ENCODE assay signal across 8 cellular contexts in genomic region chr11:64235427-64236161, GRCh38. TPM values are rescaled to one million over a fixed set of nuclear protein-coding genes. Genes with fewer than 3 reads are reported as not detected.
DNase-seq lines count a peak whose midpoint lies in the region; ATAC-seq lines count a peak whose summit lies in the region.

No MANE protein-coding gene starts in this region.

- H3K9me3 Mint-ChIP-seq in T-helper 2 cell treated with Interferon-gamma antibody and Interleukin-4, amounts not matched to agents 5 μg/mL and 100 μg/mL, for 36 hours = no peaks in the 10 kb centered on the region

- peak overlapping the region; percentile 81 for H3K4me3 ChIP-seq in adipocyte (ENCODE audit: low read length)
- H3K4me3 ChIP-seq in thymus (ENCODE audit: low read length) = peak overlapping the region; percentile 72

- H3K27ac Mint-ChIP-seq in T-helper 2 cell treated with Interferon-gamma antibody and Interleukin-4, amounts not matched to agents 5 μg/mL and 100 μg/mL, for 36 hours = peak overlapping the region; percentile 71

- H3K36me3 ChIP-seq in adipocyte (ENCODE audit: control insufficient read depth, insufficient read depth, low read length, severe bottlenecking) = peaks cover 21% of the 10 kb centered on the region
- H3K36me3 ChIP-seq in thymus (ENCODE audit: control insufficient read depth, insufficient read depth) = peaks cover 19% of the 10 kb centered on the region

- H3K27me3 ChIP-seq in adipocyte (replicated peaks; ENCODE audit: control insufficient read depth, insufficient read depth, low read length) (no peaks in the 10 kb centered on the region), thymus (ENCODE audit: control insufficient read depth, insufficient read depth) (no peaks in the 10 kb centered on the region)

- peak overlapping the region; percentile 87 for H3K4me3 Mint-ChIP-seq in T-helper 2 cell treated with Interferon-gamma antibody and Interleukin-4, amounts not matched to agents 5 μg/mL and 100 μg/mL, for 36 hours

- H3K9ac ChIP-seq in adipocyte (ENCODE audit: low read length) = peak overlapping the region; percentile 76

- H3K27ac ChIP-seq in thymus (ENCODE audit: low read depth) = no peak overlapping the region

- peaks cover 38% of the 10 kb centered on the region for H3K4me1 Mint-ChIP-seq in T-helper 2 cell treated with Interferon-gamma antibody and Interleukin-4, amounts not matched to agents 5 μg/mL and 100 μg/mL, for 36 hours (ENCODE audit: low read depth)

- H3K27me3 Mint-ChIP-seq in T-helper 2 cell treated with Interferon-gamma antibody and Interleukin-4, amounts not matched to agents 5 μg/mL and 100 μg/mL, for 36 hours (ENCODE audit: low read depth) = no peaks in the 10 kb centered on the region

- 96% methylated on average over 12 of the region's 12 CpGs for WGBS in thymus

- H3K4me1 ChIP-seq in adipocyte (ENCODE audit: control insufficient read depth, insufficient read depth, low read length) (peaks cover 28% of the 10 kb centered on the region), thymus (ENCODE audit: control insufficient read depth, insufficient read depth, low read length) (peaks cover 13% of the 10 kb centered on the region)

- H3K9me3 ChIP-seq in adipocyte (ENCODE audit: control insufficient read depth, low read length) (no peaks in the 10 kb centered on the region), thymus (ENCODE audit: control insufficient read depth) (no peaks in the 10 kb centered on the region)

- ATAC-seq in HG02588 (IDR thresholded peaks at IDR 0.05; ENCODE audit: unreplicated experiment) (no peak), GM18511 (IDR thresholded peaks at IDR 0.05; ENCODE audit: unreplicated experiment) (no peak)

- H3K36me3 Mint-ChIP-seq in T-helper 2 cell treated with Interferon-gamma antibody and Interleukin-4, amounts not matched to agents 5 μg/mL and 100 μg/mL, for 36 hours (ENCODE audit: low read depth) = peaks cover 23% of the 10 kb centered on the region

- DNase-seq in T-helper 2 cell treated with Interferon-gamma antibody and Interleukin-4, amounts not matched to agents 5 μg/mL and 100 μg/mL, for 36 hours (ENCODE audit: low spot score) = no peak
- DNase-seq in T-helper 2 cell = no peak
- no peak for DNase-seq in adipocyte (ENCODE audit: low read depth)
- peak; percentile 15 for DNase-seq in left kidney (ENCODE audit: low read depth, low spot score)
- no peak for DNase-seq in GM19240 (ENCODE audit: insufficient read length, low spot score)

RNA-seq across cellular contexts. Expression of gene VEGFB, which starts 1.2 kb away (rescaled TPM):
- 70.2 TPM for polyA plus RNA-seq in thymus

RNA-seq across cellular contexts. Expression of gene DNAJC4, which starts 5.2 kb away (rescaled TPM):
- 134 TPM for polyA plus RNA-seq in thymus

RNA-seq across cellular contexts. Expression of gene FKBP2, which starts 5.3 kb away (rescaled TPM):
- 128 TPM for polyA plus RNA-seq in thymus

RNA-seq across cellular contexts. Expression of gene NUDT22, which starts 9.5 kb away (rescaled TPM):
- 93.2 TPM for polyA plus RNA-seq in thymus

RNA-seq across cellular contexts. Expression of gene TRPT1, which starts 9.6 kb away (rescaled TPM):
- 66.7 TPM for polyA plus RNA-seq in thymus
